In the genomic region with DNA sequence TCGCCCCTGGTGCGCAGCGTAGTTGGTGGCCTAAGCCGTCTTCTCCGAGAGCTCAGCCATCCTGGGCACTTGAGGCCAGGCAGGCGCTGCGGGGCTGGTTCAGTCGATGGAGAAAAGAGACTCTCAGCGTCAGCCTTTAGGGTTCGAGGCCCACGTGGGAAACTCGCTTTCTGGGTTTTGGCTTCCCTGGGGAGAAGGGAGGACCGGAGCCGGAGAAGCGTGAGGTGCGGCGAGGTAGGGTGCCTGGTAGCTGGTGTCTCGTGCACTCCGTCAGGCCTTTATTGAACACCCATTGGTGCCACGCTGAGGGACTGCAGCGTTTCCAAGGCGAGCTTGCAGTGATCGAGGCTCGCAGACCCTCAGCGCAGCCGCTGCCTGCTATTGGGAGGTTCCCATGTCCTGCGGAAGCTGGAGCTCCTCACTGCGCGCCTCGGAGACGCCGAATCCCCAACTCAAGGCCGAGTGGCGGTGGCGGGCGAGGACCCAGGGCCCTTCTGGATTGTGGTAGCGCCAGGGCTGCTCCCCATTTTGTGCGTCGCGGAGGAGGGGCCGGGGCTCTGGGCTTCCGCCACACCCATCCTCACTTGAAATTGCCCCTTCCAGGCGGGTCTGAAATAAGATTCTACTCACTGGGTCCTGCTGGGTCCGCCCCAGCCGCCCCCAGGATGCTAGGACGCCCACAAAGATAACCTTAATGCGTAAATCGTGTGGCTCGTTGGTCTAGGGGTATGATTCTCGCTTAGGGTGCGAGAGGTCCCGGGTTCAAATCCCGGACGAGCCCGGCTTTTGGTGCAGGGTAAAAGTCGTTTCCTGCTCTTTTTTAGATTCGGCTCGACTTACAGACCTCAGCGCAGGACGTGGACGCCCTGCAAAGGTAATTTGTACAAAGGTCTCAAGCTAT, we compare ENCODE assay signal across 8 cellular contexts. TPM values are rescaled to one million over a fixed set of nuclear protein-coding genes. Genes with fewer than 3 reads are reported as not detected.
DNase-seq lines count a peak whose midpoint lies in the region; ATAC-seq and FAIRE-seq lines count a peak whose summit lies in the region.

No MANE protein-coding gene starts in this region.

- peak overlapping the region; percentile 68; the same call in 1 of the 2 replicates for H3K9ac ChIP-seq in iPS-20b (ENCODE audit: low read depth, low read length)

- H3K4me1 ChIP-seq in iPS-20b (ENCODE audit: insufficient read depth, low read length), result no peaks in the 10 kb centered on the region

- ATAC-seq in stimulated activated memory B cell treated with anti-CD40 and anti-IgM and Interleukin-4, amounts not matched to agents 10 μg/mL and 1 μg/mL and 100 μg/mL, for 72 hours, result no peak

- H3K9me3 Mint-ChIP-seq in activated naive CD4-positive, alpha-beta T cell treated with anti-CD3 and anti-CD28 coated beads, Interleukin-2, amount 50 U/mL, for 24 hours, result no peaks in the 10 kb centered on the region
- peaks cover 2% of the 10 kb centered on the region for H3K9me3 Mint-ChIP-seq in stimulated activated memory B cell treated with anti-CD40 and anti-IgM and Interleukin-4, amounts not matched to agents 10 μg/mL and 1 μg/mL and 100 μg/mL, for 72 hours

- no peak overlapping the region for H3K27ac ChIP-seq in iPS-20b (ENCODE audit: low read length)

- peak overlapping the region; percentile 94 for H3K27ac Mint-ChIP-seq in activated naive CD4-positive, alpha-beta T cell treated with anti-CD3 and anti-CD28 coated beads, Interleukin-2, amount 50 U/mL, for 24 hours
- no peak overlapping the region for H3K27ac Mint-ChIP-seq in stimulated activated memory B cell treated with anti-CD40 and anti-IgM and Interleukin-4, amounts not matched to agents 10 μg/mL and 1 μg/mL and 100 μg/mL, for 72 hours

- H3K4me1 Mint-ChIP-seq in activated naive CD4-positive, alpha-beta T cell treated with anti-CD3 and anti-CD28 coated beads, Interleukin-2, amount 50 U/mL, for 24 hours, result peaks cover 31% of the 10 kb centered on the region
- H3K4me1 Mint-ChIP-seq in stimulated activated memory B cell treated with anti-CD40 and anti-IgM and Interleukin-4, amounts not matched to agents 10 μg/mL and 1 μg/mL and 100 μg/mL, for 72 hours, result peaks cover 29% of the 10 kb centered on the region

- peaks cover 48% of the 10 kb centered on the region for H3K27me3 Mint-ChIP-seq in activated naive CD4-positive, alpha-beta T cell treated with anti-CD3 and anti-CD28 coated beads, Interleukin-2, amount 50 U/mL, for 24 hours
- peaks cover 91% of the 10 kb centered on the region for H3K27me3 Mint-ChIP-seq in stimulated activated memory B cell treated with anti-CD40 and anti-IgM and Interleukin-4, amounts not matched to agents 10 μg/mL and 1 μg/mL and 100 μg/mL, for 72 hours

- peaks cover 78% of the 10 kb centered on the region for H3K27me3 ChIP-seq in iPS-20b (ENCODE audit: insufficient read depth, low read length)

- H3K9me3 ChIP-seq in iPS-20b (ENCODE audit: insufficient read depth, low read depth, low read length), result no peaks in the 10 kb centered on the region

- H3K36me3 ChIP-seq in iPS-20b (ENCODE audit: insufficient read depth, low read depth, low read length), result no peaks in the 10 kb centered on the region

- H3K36me3 Mint-ChIP-seq in activated naive CD4-positive, alpha-beta T cell treated with anti-CD3 and anti-CD28 coated beads, Interleukin-2, amount 50 U/mL, for 24 hours, result peaks cover 3% of the 10 kb centered on the region
- H3K36me3 Mint-ChIP-seq in stimulated activated memory B cell treated with anti-CD40 and anti-IgM and Interleukin-4, amounts not matched to agents 10 μg/mL and 1 μg/mL and 100 μg/mL, for 72 hours, result no peaks in the 10 kb centered on the region

- H3K4me3 Mint-ChIP-seq in activated naive CD4-positive, alpha-beta T cell treated with anti-CD3 and anti-CD28 coated beads, Interleukin-2, amount 50 U/mL, for 24 hours, result peak overlapping the region; percentile 79
- H3K4me3 Mint-ChIP-seq in stimulated activated memory B cell treated with anti-CD40 and anti-IgM and Interleukin-4, amounts not matched to agents 10 μg/mL and 1 μg/mL and 100 μg/mL, for 72 hours, result peak overlapping the region; percentile 29

- H3K4me3 ChIP-seq in iPS-20b (ENCODE audit: low read length), result peak overlapping the region; percentile 91

- FAIRE-seq in frontal cortex (lab: Jason Lieb, UNC), result no peak

- DNase-seq in SKM-1 treated with dmso at 0.1 percent for 144 hours (lab: John Stamatoyannopoulos, UW; ENCODE audit: unreplicated experiment) (peak; percentile 39), SKM-1 (lab: John Stamatoyannopoulos, UW; ENCODE audit: unreplicated experiment) (no peak), NCI-H2227 treated with DMSO at 0.1 percent for 48 hours (lab: John Stamatoyannopoulos, UW) (peak; percentile 58), LoVo (ENCODE audit: low spot score) (no peak), frontal cortex (ENCODE audit: low spot score in 2 of 2) (no peak)

RNA-seq across cellular contexts. Expression of gene OR1F1, which starts 1.2 kb away (rescaled TPM):
- 0.41 TPM for total RNA-seq in frontal cortex

RNA-seq across cellular contexts. Expression of gene ZNF200, which starts 45.8 kb away (rescaled TPM):
- total RNA-seq in frontal cortex, result 16.7 TPM

RNA-seq across cellular contexts. Expression of gene ZNF213, which starts 54.3 kb away (rescaled TPM):
- total RNA-seq in frontal cortex, result 6.9 TPM

Comparison
In these comparisons a context has a peak if more than half of its experiments do, and no peak if none do; other contexts are left out.
1. DNase-seq: peak in SKM-1 treated with dmso at 0.1 percent for 144 hours (single experiment) and NCI-H2227 treated with DMSO at 0.1 percent for 48 hours (single experiment); none in SKM-1 (single experiment), LoVo (single experiment) and frontal cortex (0 of 2).